ENCODE assay signal across 15 cellular contexts in the genomic region with DNA sequence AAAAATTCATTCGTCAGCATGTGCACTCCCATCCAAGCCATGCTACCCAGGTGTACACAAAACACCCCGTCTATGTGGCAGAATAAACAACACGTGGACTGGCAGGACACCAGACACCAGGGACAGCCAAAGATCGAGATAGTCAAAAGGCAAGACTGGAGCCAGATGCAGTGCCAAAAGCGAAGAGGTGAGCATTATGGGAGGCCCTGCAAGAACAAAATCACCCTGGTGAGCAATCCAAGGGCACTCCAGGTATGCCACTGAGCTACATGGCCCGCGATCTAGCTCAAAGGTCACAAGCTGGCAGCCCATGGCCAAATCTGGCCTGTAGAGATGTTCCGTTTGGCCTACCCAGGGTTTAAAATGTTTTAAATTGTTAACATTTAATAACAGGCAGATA. TPM values are rescaled to one million over a fixed set of nuclear protein-coding genes. Genes with fewer than 3 reads are reported as not detected.
"Had no signal": no experiment of that assay in that cellular context is flagged by ENCODE, and none has a peak within 500 bp of the region (broad histone marks: within the 10 kb centered on the region; RNA-seq: fewer than 3 reads in every experiment).

No MANE protein-coding gene starts in this region.

- H3K36me3 Mint-ChIP-seq: activated naive CD8-positive, alpha-beta T cell treated with anti-CD3 and anti-CD28 coated beads, Interleukin-2, amount 10 ng/mL, durations not matched to agents 7 days and 5 days; natural killer cell treated with Interleukin-12 subunit alpha and Interleukin-12 subunit beta and Interleukin-15 and Interleukin-18, amount 100 ng/mL, for 72 hours had no signal

- H3K4me3 ChIP-seq: uterus had no signal

- H3K36me3 ChIP-seq: brain microvascular endothelial cell, uterus had no signal

- H3K27ac ChIP-seq: brain microvascular endothelial cell, epithelial cell of prostate, uterus had no signal

- H3K9me3 Mint-ChIP-seq: activated CD4-positive, alpha-beta T cell treated with anti-CD3 and anti-CD28 coated beads, Interleukin-2, amount 10 ng/mL, durations not matched to agents 24 days and 14 days; activated naive CD8-positive, alpha-beta T cell treated with anti-CD3 and anti-CD28 coated beads, Interleukin-2, amount 10 ng/mL, durations not matched to agents 7 days and 5 days; natural killer cell treated with Interleukin-12 subunit alpha and Interleukin-12 subunit beta and Interleukin-15 and Interleukin-18, amount 100 ng/mL, for 72 hours had no signal

- H3K27me3 Mint-ChIP-seq: activated CD4-positive, alpha-beta T cell treated with anti-CD3 and anti-CD28 coated beads, Interleukin-2, amount 10 ng/mL, durations not matched to agents 24 days and 14 days had no signal

- H3K9me3 ChIP-seq: uterus had no signal

- H3K27ac Mint-ChIP-seq: activated CD4-positive, alpha-beta T cell treated with anti-CD3 and anti-CD28 coated beads, Interleukin-2, amount 10 ng/mL, durations not matched to agents 24 days and 14 days; activated CD8-positive, alpha-beta T cell treated with anti-CD3 and anti-CD28 coated beads, Interleukin-2, amount 10 ng/mL, durations not matched to agents 7 days and 5 days; activated naive CD8-positive, alpha-beta T cell treated with anti-CD3 and anti-CD28 coated beads, Interleukin-2, amount 10 ng/mL, durations not matched to agents 7 days and 5 days; activated T-cell treated with anti-CD3 and anti-CD28 coated beads, Interleukin-2, amount 50 U/mL, for 72 hours; natural killer cell treated with Interleukin-12 subunit alpha and Interleukin-12 subunit beta and Interleukin-15 and Interleukin-18, amount 100 ng/mL, for 72 hours had no signal

- H3K27me3 ChIP-seq: brain microvascular endothelial cell, uterus had no signal

- H3K4me3 Mint-ChIP-seq: activated CD4-positive, alpha-beta T cell treated with anti-CD3 and anti-CD28 coated beads, Interleukin-2, amount 10 ng/mL, durations not matched to agents 24 days and 14 days; activated CD8-positive, alpha-beta T cell treated with anti-CD3 and anti-CD28 coated beads, Interleukin-2, amount 10 ng/mL, durations not matched to agents 7 days and 5 days; activated naive CD8-positive, alpha-beta T cell treated with anti-CD3 and anti-CD28 coated beads, Interleukin-2, amount 10 ng/mL, durations not matched to agents 7 days and 5 days; activated T-cell treated with anti-CD3 and anti-CD28 coated beads, Interleukin-2, amount 50 U/mL, for 72 hours; natural killer cell treated with Interleukin-12 subunit alpha and Interleukin-12 subunit beta and Interleukin-15 and Interleukin-18, amount 100 ng/mL, for 72 hours had no signal

- H3K4me1 Mint-ChIP-seq: activated CD4-positive, alpha-beta T cell treated with anti-CD3 and anti-CD28 coated beads, Interleukin-2, amount 10 ng/mL, durations not matched to agents 24 days and 14 days; activated naive CD8-positive, alpha-beta T cell treated with anti-CD3 and anti-CD28 coated beads, Interleukin-2, amount 10 ng/mL, durations not matched to agents 7 days and 5 days had no signal

- ATAC-seq: activated CD8-positive, alpha-beta T cell treated with anti-CD3 and anti-CD28 coated beads, Interleukin-2, amount 10 ng/mL, durations not matched to agents 7 days and 5 days; activated T-cell treated with anti-CD3 and anti-CD28 coated beads, Interleukin-2, amount 50 U/mL, for 72 hours; natural killer cell treated with Interleukin-12 subunit alpha and Interleukin-12 subunit beta and Interleukin-15 and Interleukin-18, amount 100 ng/mL, for 72 hours; sciatic nerve had no signal

- DNase-seq: activated CD4-positive, alpha-beta T cell treated with anti-CD3 and anti-CD28 coated beads, Interleukin-2, amount 10 ng/mL, durations not matched to agents 24 days and 14 days; activated CD4-positive, CD25-positive, alpha-beta regulatory T cell; activated CD8-positive, alpha-beta memory T cell treated with anti-CD3 and anti-CD28 coated beads, Interleukin-2, amount 50 U/mL, for 4 hours; activated CD8-positive, alpha-beta T cell treated with anti-CD3 and anti-CD28 coated beads, Interleukin-2, amount 10 ng/mL, durations not matched to agents 7 days and 5 days; activated naive CD8-positive, alpha-beta T cell treated with anti-CD3 and anti-CD28 coated beads, Interleukin-2, amount 10 ng/mL, durations not matched to agents 7 days and 5 days; activated T-cell treated with anti-CD3 and anti-CD28 coated beads, Interleukin-2, amount 50 U/mL, for 72 hours; brain microvascular endothelial cell; cerebellar nuclear complex; mesenchymal stem cell; stimulated activated CD4-positive, alpha-beta T cell treated with anti-CD3 and anti-CD28 coated beads, Interleukin-1b, Interleukin-23, amount 100 ng/mL, for 48 hours; uterus had no signal

RNA-seq across cellular contexts. Expression of gene PLPP3, which starts 33.7 kb away (rescaled TPM):
- total RNA-seq: activated CD4-positive, alpha-beta T cell treated with anti-CD3 and anti-CD28 coated beads, Interleukin-2, amount 10 ng/mL, durations not matched to agents 24 days and 14 days; activated CD8-positive, alpha-beta T cell treated with anti-CD3 and anti-CD28 coated beads, Interleukin-2, amount 10 ng/mL, durations not matched to agents 7 days and 5 days; activated T-cell treated with anti-CD3 and anti-CD28 coated beads, Interleukin-2, amount 50 U/mL, for 72 hours; T-helper 2 cell treated with Interferon-gamma antibody and Interleukin-4, amounts not matched to agents 100 ng/mL and 5 ng/mL, for 36 hours had no signal
